In genomic region chr1:109484519-109484975, GRCh38 we compare ENCODE assay signal across 8 cellular contexts. TPM values are rescaled to one million over a fixed set of nuclear protein-coding genes. Genes with fewer than 3 reads are reported as not detected.
DNase-seq lines count a peak whose midpoint lies in the region; ATAC-seq and TF ChIP-seq lines count a peak whose summit lies in the region.

No MANE protein-coding gene starts in this region.

- H3K27ac ChIP-seq in ACC112 (ENCODE audit: low read depth, low read length): peak overlapping the region; percentile 80; the same call in 1 of the 2 replicates
- H3K27ac ChIP-seq in HL-60 (replicated peaks): peak overlapping the region; percentile 99
- peak overlapping the region in 1 of 4 donors; percentile 85 for H3K27ac ChIP-seq in body of pancreas
- H3K27ac ChIP-seq in mesenchymal stem cell (ENCODE audit: low read length, poor library complexity, severe bottlenecking): no peak overlapping the region

- H2AK5ac ChIP-seq in mesenchymal stem cell (ENCODE audit: low read length, severe bottlenecking): no peak overlapping the region

- no peak overlapping the region for H2BK120ac ChIP-seq in mesenchymal stem cell (ENCODE audit: low read depth, low read length)

- H3K27me3 ChIP-seq in ACC112 (ENCODE audit: insufficient read depth, low read length) (peaks cover 34% of the 10 kb centered on the region), HL-60 (ENCODE audit: insufficient read depth, poor library complexity, severe bottlenecking) (peaks cover 4% of the 10 kb centered on the region), body of pancreas (no peaks in the 10 kb centered on the region), mesenchymal stem cell (ENCODE audit: control insufficient read depth in 1 of 2, insufficient read depth in 1 of 2, low read length in 2 of 2) (peaks cover 0 to 34% of the 10 kb centered on the region in 2 experiments)

- no peak for DNase-seq in HL-60 (ENCODE audit: low read depth in 1 of 2, low spot score in 1 of 2)
- DNase-seq in body of pancreas: no peak
- DNase-seq in mesenchymal stem cell: no peak
- DNase-seq in NCI-H128 (lab: John Stamatoyannopoulos, UW; ENCODE audit: unreplicated experiment): no peak
- no peak for DNase-seq in NCI-H2196 treated with DMSO at 0.1 percent for 48 hours (lab: John Stamatoyannopoulos, UW; ENCODE audit: unreplicated experiment)
- no peak for DNase-seq in MV-4-11 (lab: John Stamatoyannopoulos, UW)
- no peak for DNase-seq in HPDE6-E6E7 (ENCODE audit: extremely low spot score)

- peaks cover 15% of the 10 kb centered on the region for H3K79me1 ChIP-seq in mesenchymal stem cell (replicated peaks; ENCODE audit: low read length, poor library complexity, severe bottlenecking)

- TF ChIP-seq POLR2A in body of pancreas (IDR thresholded peaks at IDR 0.05): no peak

- intact Hi-C loops in body of pancreas (cut with DNase I): no loop called here

- H3K14ac ChIP-seq in mesenchymal stem cell (ENCODE audit: low read length in 2 of 2): peak overlapping the region in 1 of 2 experiments; percentile 98

- H3K4me2 ChIP-seq in mesenchymal stem cell (ENCODE audit: low read length, poor library complexity, severe bottlenecking): peak overlapping the region; percentile 87

- H3K4ac ChIP-seq in mesenchymal stem cell (ENCODE audit: low read depth in 1 of 2, low read length in 2 of 2): peak overlapping the region in 1 of 2 experiments; percentile 74

- H3K4me3 ChIP-seq in ACC112 (ENCODE audit: low read depth, low read length) (peak overlapping the region; percentile 87), HL-60 (replicated peaks; ENCODE audit: insufficient read depth, low read length) (peak overlapping the region; percentile 66), body of pancreas (peak overlapping the region; percentile 19 to 92), mesenchymal stem cell (ENCODE audit: insufficient read depth in 1 of 2, low read depth in 1 of 2, low read length in 2 of 2) (peak overlapping the region; percentile 75 to 89)

- H2BK5ac ChIP-seq in mesenchymal stem cell (ENCODE audit: low read depth, low read length, poor library complexity, severe bottlenecking): no peak overlapping the region

- H3K36me3 ChIP-seq in ACC112 (ENCODE audit: insufficient read depth, low read length) (no peaks in the 10 kb centered on the region), body of pancreas (replicated peaks in 1 of 2; ENCODE audit: insufficient read depth in 1 of 2, low read depth in 2 of 2) (no peaks in the 10 kb centered on the region), mesenchymal stem cell (ENCODE audit: control insufficient read depth in 1 of 2, insufficient read depth in 2 of 2, low read depth in 1 of 2, low read length in 2 of 2) (peaks cover 32 to 54% of the 10 kb centered on the region in 2 experiments)

- peak overlapping the region in 1 of 2 experiments; percentile 54 for H3K23ac ChIP-seq in mesenchymal stem cell (ENCODE audit: low read length in 2 of 2)

- ATAC-seq in body of pancreas: no peak

- H3K9ac ChIP-seq in mesenchymal stem cell (ENCODE audit: low read length): peak overlapping the region; percentile 91

- H2AFZ ChIP-seq in ACC112 (ENCODE audit: low read length, unreplicated experiment) (peak overlapping the region; percentile 72), mesenchymal stem cell (ENCODE audit: low read depth, low read length) (peak overlapping the region; percentile 49)

- peak overlapping the region; percentile 2 for H4K91ac ChIP-seq in mesenchymal stem cell (ENCODE audit: low read length)

- H3K4me1 ChIP-seq in ACC112 (ENCODE audit: control insufficient read depth, insufficient read depth, low read length, unreplicated experiment): peaks cover 15% of the 10 kb centered on the region
- peaks cover 15% of the 10 kb centered on the region for H3K4me1 ChIP-seq in body of pancreas
- peaks cover 16% of the 10 kb centered on the region for H3K4me1 ChIP-seq in mesenchymal stem cell (ENCODE audit: control insufficient read depth, insufficient read depth, low read depth, low read length)

- TF ChIP-seq CTCF in HL-60 (IDR thresholded peaks at IDR 0.05; ENCODE audit: insufficient read depth, low read length): no peak
- TF ChIP-seq CTCF in body of pancreas (IDR thresholded peaks at IDR 0.05): no peak

- H3K79me2 ChIP-seq in ACC112 (ENCODE audit: control insufficient read depth, insufficient read depth, low read length, unreplicated experiment): no peaks in the 10 kb centered on the region

- peak overlapping the region; percentile 93 for H4K8ac ChIP-seq in mesenchymal stem cell (ENCODE audit: low read length)

- peak overlapping the region in 1 of 2 experiments; percentile 89 for H2BK12ac ChIP-seq in mesenchymal stem cell (ENCODE audit: low read length in 2 of 2)

- WGBS in body of pancreas, 2 donors: 26 to 32% methylated on average over 15 of the region's 15 CpGs
- WGBS in mesenchymal stem cell: 10% methylated on average over 13 of the region's 15 CpGs

- H2BK15ac ChIP-seq in mesenchymal stem cell (ENCODE audit: low read depth, poor library complexity, severe bottlenecking): no peak overlapping the region

- H3K9me3 ChIP-seq in body of pancreas: no peaks in the 10 kb centered on the region
- H3K9me3 ChIP-seq in mesenchymal stem cell (ENCODE audit: control insufficient read depth, low read length): no peaks in the 10 kb centered on the region

- H3K18ac ChIP-seq in mesenchymal stem cell (ENCODE audit: low read depth in 1 of 2, low read length in 2 of 2): peak overlapping the region in 1 of 2 experiments; percentile 96

RNA-seq across cellular contexts. Expression of gene ATXN7L2, which starts 0.8 kb away (rescaled TPM):
- total RNA-seq in body of pancreas: 1 to 10 TPM; 2.6 to 5.9 TPM
- polyA plus RNA-seq in mesenchymal stem cell (2013, experiment 1 of 2): 2.0 TPM
- 2.0 TPM for polyA plus RNA-seq in mesenchymal stem cell (2013, experiment 2 of 2)

RNA-seq across cellular contexts. Expression of gene CYB561D1, which starts 9.3 kb away (rescaled TPM):
- 1 to 10 TPM; 6.2 to 6.9 TPM for total RNA-seq in body of pancreas
- polyA plus RNA-seq in mesenchymal stem cell (2013, experiment 1 of 2): 4.1 TPM
- 4.2 TPM for polyA plus RNA-seq in mesenchymal stem cell (2013, experiment 2 of 2)

RNA-seq across cellular contexts. Expression of gene SYPL2, which starts 18.2 kb away (rescaled TPM):
- 1 to 10 TPM; 1.8 to 2.3 TPM for total RNA-seq in body of pancreas
- polyA plus RNA-seq in mesenchymal stem cell (2013, experiment 1 of 2): 0.47 TPM
- polyA plus RNA-seq in mesenchymal stem cell (2013, experiment 2 of 2): 0.52 TPM

RNA-seq across cellular contexts. Expression of gene AMIGO1, which starts 25.0 kb away (rescaled TPM):
- total RNA-seq in body of pancreas: 1 to 10 TPM; 2.6 to 8.6 TPM
- polyA plus RNA-seq in mesenchymal stem cell (2013, experiment 1 of 2): 0.36 TPM
- polyA plus RNA-seq in mesenchymal stem cell (2013, experiment 2 of 2): 0.36 TPM

RNA-seq across cellular contexts. Expression of gene GPR61, which starts 55.1 kb away (rescaled TPM):
- not detected for total RNA-seq in body of pancreas
- not detected for polyA plus RNA-seq in mesenchymal stem cell (2013, experiment 1 of 2)
- polyA plus RNA-seq in mesenchymal stem cell (2013, experiment 2 of 2): not detected
